ENCODE assay signal across 12 cellular contexts in genomic region chr10:15571570-15571969, GRCh38.
DNase-seq lines count a peak whose midpoint lies in the region; ATAC-seq and TF ChIP-seq lines count a peak whose summit lies in the region.
"Had no signal": no experiment of that assay in that cellular context is flagged by ENCODE, and none has a peak within 500 bp of the region (broad histone marks: within the 10 kb centered on the region; RNA-seq: fewer than 3 reads in every experiment).

No MANE protein-coding gene starts in this region.

- H3K27ac ChIP-seq in SJCRH30, result no peak overlapping the region
- H3K27ac ChIP-seq: VCaP had no signal

- H3K36me3 ChIP-seq in SJCRH30 (no peaks in the 10 kb centered on the region), H7 (replicated peaks; ENCODE audit: control insufficient read depth, insufficient read depth, low read length) (no peaks in the 10 kb centered on the region)

- no peaks in the 10 kb centered on the region for H3K9me3 ChIP-seq in SJCRH30 (replicated peaks)

- H3K4me1 ChIP-seq in SJCRH30, result no peaks in the 10 kb centered on the region

- no peak for TF ChIP-seq CTCF in retinal pigment epithelial cell (conservative IDR thresholded peaks at IDR 0.05; ENCODE audit: low read depth, low read length)

- H3K4me3 ChIP-seq in SJCRH30 (no peak overlapping the region), retinal pigment epithelial cell (ENCODE audit: low read length) (no peak overlapping the region), H7 (ENCODE audit: insufficient read depth, low read depth, low read length) (no peak overlapping the region)

- H3K27me3 ChIP-seq in SJCRH30, result no peaks in the 10 kb centered on the region
- H3K27me3 ChIP-seq in H7 (ENCODE audit: control insufficient read depth, insufficient read depth, low read length), result no peaks in the 10 kb centered on the region

- ATAC-seq in GM21786 (IDR thresholded peaks at IDR 0.05; ENCODE audit: unreplicated experiment), result no peak
- no peak for ATAC-seq in GM21423 (IDR thresholded peaks at IDR 0.05; ENCODE audit: unreplicated experiment)
- ATAC-seq: stimulated activated memory B cell treated with anti-CD40 and anti-IgM and Interleukin-4, amounts not matched to agents 10 μg/mL and 1 μg/mL and 100 μg/mL, for 72 hours had no signal

- DNase-seq in EL, result peak; percentile 63
- DNase-seq in SJCRH30, result peak; percentile 47 to 54
- DNase-seq in glomerular endothelial cell (ENCODE audit: extremely low read depth, low read depth, low spot score), result peak; percentile 65
- peak; percentile 29 for DNase-seq in retinal pigment epithelial cell (ENCODE audit: low read depth)
- no peak for DNase-seq in H7
- no peak for DNase-seq in NAMALWA (ENCODE audit: low spot score)
- DNase-seq: Calu3, NCI-H2171 had no signal

Comparison
In these comparisons a context has a peak if more than half of its experiments do, and no peak if none do; other contexts are left out.
1. DNase-seq: peak in EL (single experiment), SJCRH30 (2 of 2), glomerular endothelial cell (single experiment) and retinal pigment epithelial cell (single experiment); none in H7 (single experiment) and NAMALWA (single experiment).